Comparison of ENCODE assay signal across 9 cellular contexts in genomic region chr2:149331023-149331400, GRCh38. TPM values are rescaled to one million over a fixed set of nuclear protein-coding genes. Genes with fewer than 3 reads are reported as not detected.
DNase-seq lines count a peak whose midpoint lies in the region; ATAC-seq and TF ChIP-seq lines count a peak whose summit lies in the region.
"Had no signal": no experiment of that assay in that cellular context is flagged by ENCODE, and none has a peak within 500 bp of the region (broad histone marks: within the 10 kb centered on the region; RNA-seq: fewer than 3 reads in every experiment).

No MANE protein-coding gene starts in this region.

- peaks cover 0 to 4% (median 0%) of the 10 kb centered on the region in 5 donors for H3K36me3 Mint-ChIP-seq in naive thymus-derived CD4-positive, alpha-beta T cell

- WGBS in esophagus, 2 donors, result 2 to 3% methylated on average over 19 of the region's 19 CpGs

- no peaks in the 10 kb centered on the region for H3K9me3 ChIP-seq in BE2C
- H3K9me3 ChIP-seq in esophagus (ENCODE audit: control insufficient read depth in 2 of 2, insufficient read depth in 1 of 2, low read depth in 1 of 2, low read length in 1 of 2), result no peaks in the 10 kb centered on the region
- H3K9me3 ChIP-seq in neutrophil, result no peaks in the 10 kb centered on the region
- no peaks in the 10 kb centered on the region for H3K9me3 ChIP-seq in naive thymus-derived CD4-positive, alpha-beta T cell (ENCODE audit: control insufficient read depth in 2 of 3, low read length in 3 of 3)

- H3K36me3 ChIP-seq in BE2C (no peaks in the 10 kb centered on the region), esophagus (ENCODE audit: control insufficient read depth in 2 of 2, insufficient read depth in 2 of 2, low read length in 1 of 2) (no peaks in the 10 kb centered on the region), neutrophil (no peaks in the 10 kb centered on the region)
- no peaks in the 10 kb centered on the region for H3K36me3 ChIP-seq in naive thymus-derived CD4-positive, alpha-beta T cell (ENCODE audit: control insufficient read depth in 2 of 3, insufficient read depth in 3 of 3, low read length in 3 of 3)

- DNase-seq in BE2C (no peak), NB4 (ENCODE audit: low read depth) (no peak), cerebellar nuclear complex (lab: John Stamatoyannopoulos, UW) (no peak), DMS153 (lab: John Stamatoyannopoulos, UW) (no peak), SIG-M5 (lab: John Stamatoyannopoulos, UW) (no peak)
- DNase-seq in naive thymus-derived CD4-positive, alpha-beta T cell, result no peak
- DNase-seq: activated CD4-positive, alpha-beta T cell treated with anti-CD3 and anti-CD28 coated beads, Interleukin-2, amount 50 U/mL, for 48 hours had no signal

- peak overlapping the region; percentile 48 for H3K4me3 ChIP-seq in BE2C (ENCODE audit: low read depth, low read length)
- peak overlapping the region; percentile 56 for H3K4me3 ChIP-seq in NB4 (ENCODE audit: low read depth, low read length)
- H3K4me3 ChIP-seq in esophagus (ENCODE audit: low read depth in 1 of 2, low read length in 2 of 2), result peak overlapping the region; percentile 65 to 73
- peak overlapping the region; percentile 8 to 32 for H3K4me3 ChIP-seq in neutrophil (ENCODE audit: low read depth in 1 of 2, low read length in 1 of 2)
- no peak overlapping the region for H3K4me3 ChIP-seq in naive thymus-derived CD4-positive, alpha-beta T cell (ENCODE audit: low read length)

- no peak overlapping the region for H3K27ac ChIP-seq in esophagus (ENCODE audit: low read depth in 2 of 2, low read length in 1 of 2)
- no peak overlapping the region for H3K27ac ChIP-seq in neutrophil
- H3K27ac ChIP-seq in naive thymus-derived CD4-positive, alpha-beta T cell (ENCODE audit: low read depth, low read length), result no peak overlapping the region

- peaks cover 0 to 12% (median 2%) of the 10 kb centered on the region in 11 donors for H3K9me3 Mint-ChIP-seq in naive thymus-derived CD4-positive, alpha-beta T cell

- no peak for ATAC-seq in naive thymus-derived CD4-positive, alpha-beta T cell

- intact Hi-C loops in naive thymus-derived CD4-positive, alpha-beta T cell (cut with micrococcal nuclease), result no loop called here

- H3K27me3 Mint-ChIP-seq in naive thymus-derived CD4-positive, alpha-beta T cell, result peaks cover 50 to 77% (median 60%) of the 10 kb centered on the region in 5 donors

- H3K4me1 Mint-ChIP-seq in naive thymus-derived CD4-positive, alpha-beta T cell, result peaks cover 0 to 10% (median 5%) of the 10 kb centered on the region in 7 donors

- H3K27ac Mint-ChIP-seq in naive thymus-derived CD4-positive, alpha-beta T cell, result no peak overlapping the region

- H3K27me3 ChIP-seq in BE2C (peaks cover 16% of the 10 kb centered on the region), esophagus (ENCODE audit: control insufficient read depth in 1 of 2, insufficient read depth in 2 of 2, low read length in 2 of 2) (peaks cover 0 to 3% of the 10 kb centered on the region in 2 donors), neutrophil (peaks cover 86% of the 10 kb centered on the region)
- H3K27me3 ChIP-seq in naive thymus-derived CD4-positive, alpha-beta T cell (ENCODE audit: control insufficient read depth in 2 of 2, insufficient read depth in 2 of 2, low read length in 2 of 2), result peaks cover 0 to 11% of the 10 kb centered on the region in 2 donors

- peak overlapping the region in 2 of 10 donors; percentile 7 to 66 for H3K4me3 Mint-ChIP-seq in naive thymus-derived CD4-positive, alpha-beta T cell

- H3K4me1 ChIP-seq in BE2C, result no peaks in the 10 kb centered on the region
- H3K4me1 ChIP-seq in esophagus (ENCODE audit: control insufficient read depth in 2 of 2, insufficient read depth in 2 of 2, low read length in 1 of 2), result peaks cover 0 to 9% of the 10 kb centered on the region in 2 donors
- peaks cover 6 to 16% of the 10 kb centered on the region in 2 experiments for H3K4me1 ChIP-seq in neutrophil (ENCODE audit: control insufficient read depth in 1 of 2, insufficient read depth in 1 of 2, low read depth in 1 of 2, low read length in 1 of 2)
- H3K4me1 ChIP-seq in naive thymus-derived CD4-positive, alpha-beta T cell (ENCODE audit: control insufficient read depth in 2 of 2, insufficient read depth in 2 of 2, low read length in 2 of 2), result no peaks in the 10 kb centered on the region

- TF ChIP-seq POLR2A in NB4 (IDR thresholded peaks at IDR 0.05; ENCODE audit: extremely low read depth, insufficient read length), result no peak

- POLR2A ChIA-PET in naive thymus-derived CD4-positive, alpha-beta T cell (lab: Charles Lee), result no interaction called here

- TF ChIP-seq CTCF in BE2C (IDR thresholded peaks at IDR 0.05; ENCODE audit: low read depth, low read length), result no peak
- TF ChIP-seq CTCF in NB4 (IDR thresholded peaks at IDR 0.05; ENCODE audit: low read depth, low read length), result no peak
- TF ChIP-seq CTCF in neutrophil (IDR thresholded peaks at IDR 0.05), result no peak

- CTCF ChIA-PET in naive thymus-derived CD4-positive, alpha-beta T cell (lab: Charles Lee), result no interaction called here

RNA-seq across cellular contexts. Expression of gene LYPD6, which starts 0.6 kb away (rescaled TPM):
- polyA plus RNA-seq in BE2C (2012; ENCODE audit: insufficient read depth, insufficient read length, low read depth), result not detected
- under 1 TPM; 0.41 to 0.51 TPM for polyA plus RNA-seq in esophagus
- total RNA-seq in naive thymus-derived CD4-positive, alpha-beta T cell, result not detected
- not detected for polyA plus RNA-seq in naive thymus-derived CD4-positive, alpha-beta T cell
